Comparison of ENCODE assay signal across 25 cellular contexts in genomic region chr22:43077121-43077877, GRCh38. TPM values are rescaled to one million over a fixed set of nuclear protein-coding genes. Genes with fewer than 3 reads are reported as not detected.
DNase-seq lines count a peak whose midpoint lies in the region; ATAC-seq and TF ChIP-seq lines count a peak whose summit lies in the region.
"Had no signal": no experiment of that assay in that cellular context is flagged by ENCODE, and none has a peak within 500 bp of the region (broad histone marks: within the 10 kb centered on the region; RNA-seq: fewer than 3 reads in every experiment).

No MANE protein-coding gene starts in this region.

- no peak overlapping the region for H2AK5ac ChIP-seq in mesenchymal stem cell (ENCODE audit: low read length, severe bottlenecking)

- H2AFZ ChIP-seq in mesenchymal stem cell (ENCODE audit: low read depth, low read length) = no peak overlapping the region

- TF ChIP-seq POLR2A in esophagus squamous epithelium (IDR thresholded peaks at IDR 0.05) = no peak

- no peak overlapping the region for H2BK15ac ChIP-seq in mesenchymal stem cell (ENCODE audit: low read depth, poor library complexity, severe bottlenecking)

- H4K8ac ChIP-seq in mesenchymal stem cell (ENCODE audit: low read length) = peak overlapping the region; percentile 45

- no peak overlapping the region for H3K4me3 Mint-ChIP-seq in CD14-positive monocyte
- no peak overlapping the region for H3K4me3 Mint-ChIP-seq in naive thymus-derived CD8-positive, alpha-beta T cell
- H3K4me3 Mint-ChIP-seq: activated CD4-positive, alpha-beta memory T cell treated with anti-CD3 and anti-CD28 coated beads, Interleukin-2, amount 10 ng/mL, durations not matched to agents 7 days and 5 days; activated naive CD8-positive, alpha-beta T cell; activated T-cell treated with anti-CD3 and anti-CD28 coated beads, Interleukin-2, amount 50 U/mL, for 72 hours; IgD-negative memory B cell; naive B cell had no signal

- no peak overlapping the region for H3K14ac ChIP-seq in mesenchymal stem cell (ENCODE audit: low read length in 2 of 2)

- H3K9me3 Mint-ChIP-seq in CD14-positive monocyte = no peaks in the 10 kb centered on the region
- H3K9me3 Mint-ChIP-seq in naive thymus-derived CD8-positive, alpha-beta T cell = no peaks in the 10 kb centered on the region
- H3K9me3 Mint-ChIP-seq: activated CD4-positive, alpha-beta memory T cell treated with anti-CD3 and anti-CD28 coated beads, Interleukin-2, amount 10 ng/mL, durations not matched to agents 7 days and 5 days; activated T-cell treated with anti-CD3 and anti-CD28 coated beads, Interleukin-2, amount 50 U/mL, for 72 hours; IgD-negative memory B cell; naive B cell had no signal

- peak overlapping the region in 1 of 2 donors; percentile 33 for H3K27ac ChIP-seq in right atrium auricular region
- no peak overlapping the region for H3K27ac ChIP-seq in mesenchymal stem cell (ENCODE audit: low read length, poor library complexity, severe bottlenecking)
- no peak overlapping the region for H3K27ac ChIP-seq in esophagus squamous epithelium
- H3K27ac ChIP-seq: BLaER1 treated with 17β-estradiol and CSF1 and Interleukin-3, amounts not matched to agents 10 nM and 100 nM; brain microvascular endothelial cell; psoas muscle had no signal

- POLR2A ChIA-PET in naive thymus-derived CD8-positive, alpha-beta T cell (lab: Charles Lee) = no interaction called here
- POLR2A ChIA-PET in GM10248 (lab: Yijun Ruan, JAX) = no interaction called here

- peaks cover 0 to 2% (median 0%) of the 10 kb centered on the region in 3 donors for H3K27me3 Mint-ChIP-seq in CD14-positive monocyte (ENCODE audit: low read depth in 3 of 3)
- no peaks in the 10 kb centered on the region for H3K27me3 Mint-ChIP-seq in naive thymus-derived CD8-positive, alpha-beta T cell
- H3K27me3 Mint-ChIP-seq: activated CD4-positive, alpha-beta memory T cell treated with anti-CD3 and anti-CD28 coated beads, Interleukin-2, amount 10 ng/mL, durations not matched to agents 7 days and 5 days; activated naive CD8-positive, alpha-beta T cell; IgD-negative memory B cell; naive B cell had no signal

- DNase-seq in Right ventricle myocardium inferior (ENCODE audit: missing footprints) (no peak), right atrium auricular region (ENCODE audit: low spot score) (no peak), globus pallidus (ENCODE audit: low spot score) (peak; percentile 18), mesenchymal stem cell (no peak), CD14-positive monocyte (ENCODE audit: low spot score) (no peak), GM10248 (ENCODE audit: extremely low spot score) (no peak), esophagus squamous epithelium (lab: John Stamatoyannopoulos, UW) (no peak)
- DNase-seq in naive thymus-derived CD8-positive, alpha-beta T cell = no peak
- DNase-seq: activated CD4-positive, alpha-beta memory T cell treated with anti-CD3 and anti-CD28 coated beads, Interleukin-2, amount 10 ng/mL, durations not matched to agents 7 days and 5 days; activated T-cell treated with anti-CD3 and anti-CD28 coated beads, Interleukin-2, amount 50 U/mL, for 72 hours; brain microvascular endothelial cell; dermis blood vessel endothelial cell; DMS53; GOT3; MM.1S; naive B cell; NCI-H146; NCI-H345; psoas muscle; SHP77 treated with DMSO at 0.1 percent for 48 hours; stimulated activated CD4-positive, alpha-beta T cell treated with anti-CD3 and anti-CD28 coated beads, Interleukin-12 subunit alpha, Interleukin-12 subunit beta, amount 100 ng/mL, for 4 hours had no signal

- H3K36me3 ChIP-seq in right atrium auricular region = no peaks in the 10 kb centered on the region
- peaks cover 8 to 28% of the 10 kb centered on the region in 2 experiments for H3K36me3 ChIP-seq in mesenchymal stem cell (ENCODE audit: control insufficient read depth in 1 of 2, insufficient read depth in 2 of 2, low read depth in 1 of 2, low read length in 2 of 2)
- peaks cover 0 to 11% (median 0%) of the 10 kb centered on the region in 3 donors for H3K36me3 ChIP-seq in esophagus squamous epithelium
- H3K36me3 ChIP-seq: brain microvascular endothelial cell had no signal

- H3K27me3 ChIP-seq in right atrium auricular region (no peaks in the 10 kb centered on the region), mesenchymal stem cell (ENCODE audit: control insufficient read depth in 1 of 2, insufficient read depth in 1 of 2, low read length in 2 of 2) (no peaks in the 10 kb centered on the region), esophagus squamous epithelium (no peaks in the 10 kb centered on the region)
- H3K27me3 ChIP-seq: BLaER1 treated with 17β-estradiol and CSF1 and Interleukin-3, amounts not matched to agents 10 nM and 100 nM; brain microvascular endothelial cell had no signal

- H4K91ac ChIP-seq in mesenchymal stem cell (ENCODE audit: low read length) = peak overlapping the region; percentile 16

- peaks cover 2 to 13% of the 10 kb centered on the region in 2 donors for H3K36me3 Mint-ChIP-seq in CD14-positive monocyte
- H3K36me3 Mint-ChIP-seq in naive thymus-derived CD8-positive, alpha-beta T cell = peaks cover 0 to 11% (median 0%) of the 10 kb centered on the region in 3 donors
- H3K36me3 Mint-ChIP-seq: activated naive CD8-positive, alpha-beta T cell; naive B cell had no signal

- intact Hi-C loops in Right ventricle myocardium inferior (cut with DNase I) (no loop called here), CD14-positive monocyte (cut with micrococcal nuclease) (no loop called here), esophagus squamous epithelium (cut with DNase I) (no loop called here)

- TF ChIP-seq CTCF in right atrium auricular region (IDR thresholded peaks at IDR 0.05) (no peak), CD14-positive monocyte (IDR thresholded peaks at IDR 0.05) (no peak), GM10248 (IDR thresholded peaks at IDR 0.05; ENCODE audit: control extremely low read depth, extremely low read depth, low read depth, missing control alignments) (no peak), esophagus squamous epithelium (IDR thresholded peaks at IDR 0.05) (no peak)

- H3K79me1 ChIP-seq in mesenchymal stem cell (replicated peaks; ENCODE audit: low read length, poor library complexity, severe bottlenecking) = peaks cover 7% of the 10 kb centered on the region

- H3K27ac Mint-ChIP-seq in CD14-positive monocyte = no peak overlapping the region
- H3K27ac Mint-ChIP-seq in naive thymus-derived CD8-positive, alpha-beta T cell = peak overlapping the region in 2 of 10 donors; percentile 36 to 37
- H3K27ac Mint-ChIP-seq: activated CD4-positive, alpha-beta memory T cell treated with anti-CD3 and anti-CD28 coated beads, Interleukin-2, amount 10 ng/mL, durations not matched to agents 7 days and 5 days; activated naive CD8-positive, alpha-beta T cell; activated T-cell treated with anti-CD3 and anti-CD28 coated beads, Interleukin-2, amount 50 U/mL, for 72 hours; IgD-negative memory B cell; naive B cell had no signal

- H3K18ac ChIP-seq in mesenchymal stem cell (ENCODE audit: low read depth in 1 of 2, low read length in 2 of 2) = no peak overlapping the region

- no peak overlapping the region for H3K4me2 ChIP-seq in mesenchymal stem cell (ENCODE audit: low read length, poor library complexity, severe bottlenecking)
- H3K4me2 ChIP-seq: BLaER1 treated with 17β-estradiol and CSF1 and Interleukin-3, amounts not matched to agents 10 nM and 100 nM had no signal

- CTCF ChIA-PET in GM10248 (lab: Yijun Ruan, JAX) = interaction anchor here (1.1 to 1.2 kb wide), 2 partner anchors 9 to 10 kb away, joined by 3 read pairs; no protein-coding TSS in a partner anchor

- 90% methylated on average over 19 of the region's 20 CpGs for WGBS in mesenchymal stem cell
- 77 to 82% methylated on average over 9 to 13 of the region's 20 CpGs for WGBS in esophagus squamous epithelium, 2 donors

- H3K4me1 ChIP-seq in right atrium auricular region = no peaks in the 10 kb centered on the region
- H3K4me1 ChIP-seq in mesenchymal stem cell (ENCODE audit: control insufficient read depth, insufficient read depth, low read depth, low read length) = peaks cover 1% of the 10 kb centered on the region
- peaks cover 0 to 23% (median 5%) of the 10 kb centered on the region in 3 donors for H3K4me1 ChIP-seq in esophagus squamous epithelium
- H3K4me1 ChIP-seq: psoas muscle had no signal

- H3K4me3 ChIP-seq in right atrium auricular region (no peak overlapping the region), mesenchymal stem cell (ENCODE audit: insufficient read depth in 1 of 2, low read depth in 1 of 2, low read length in 2 of 2) (no peak overlapping the region), esophagus squamous epithelium (no peak overlapping the region)
- H3K4me3 ChIP-seq: BLaER1 treated with 17β-estradiol and CSF1 and Interleukin-3, amounts not matched to agents 10 nM and 100 nM; lung; psoas muscle had no signal

- H3K9ac ChIP-seq in mesenchymal stem cell (ENCODE audit: low read length) = no peak overlapping the region
- H3K9ac ChIP-seq: BLaER1 treated with 17β-estradiol and CSF1 and Interleukin-3, amounts not matched to agents 10 nM and 100 nM had no signal

- no peak overlapping the region for H2BK12ac ChIP-seq in mesenchymal stem cell (ENCODE audit: low read length in 2 of 2)

- peak; percentile 78 for ATAC-seq in Right ventricle myocardium inferior
- ATAC-seq in naive thymus-derived CD8-positive, alpha-beta T cell = no peak
- ATAC-seq: activated T-cell treated with anti-CD3 and anti-CD28 coated beads, Interleukin-2, amount 50 U/mL, for 72 hours; psoas muscle had no signal

- H2BK5ac ChIP-seq in mesenchymal stem cell (ENCODE audit: low read depth, low read length, poor library complexity, severe bottlenecking) = no peak overlapping the region

- no peak overlapping the region for H2BK120ac ChIP-seq in mesenchymal stem cell (ENCODE audit: low read depth, low read length)

- no peaks in the 10 kb centered on the region for H3K9me3 ChIP-seq in right atrium auricular region
- no peaks in the 10 kb centered on the region for H3K9me3 ChIP-seq in mesenchymal stem cell (ENCODE audit: control insufficient read depth, low read length)
- H3K9me3 ChIP-seq in esophagus squamous epithelium = no peaks in the 10 kb centered on the region
- H3K9me3 ChIP-seq: BLaER1 treated with 17β-estradiol and CSF1 and Interleukin-3, amounts not matched to agents 10 nM and 100 nM; psoas muscle had no signal

- peaks cover 4% of the 10 kb centered on the region for H3K4me1 Mint-ChIP-seq in CD14-positive monocyte
- peaks cover 0 to 5% (median 4%) of the 10 kb centered on the region in 4 donors for H3K4me1 Mint-ChIP-seq in naive thymus-derived CD8-positive, alpha-beta T cell
- H3K4me1 Mint-ChIP-seq: activated CD4-positive, alpha-beta memory T cell treated with anti-CD3 and anti-CD28 coated beads, Interleukin-2, amount 10 ng/mL, durations not matched to agents 7 days and 5 days had no signal

- no peak overlapping the region for H3K23ac ChIP-seq in mesenchymal stem cell (ENCODE audit: low read length in 2 of 2)

- H3K4ac ChIP-seq in mesenchymal stem cell (ENCODE audit: low read depth in 1 of 2, low read length in 2 of 2) = no peak overlapping the region

RNA-seq across cellular contexts. Expression of gene TTLL1, which starts 11.9 kb away (rescaled TPM):
- total RNA-seq in Right ventricle myocardium inferior (7.3 TPM), right atrium auricular region (1 to 10 TPM; 4.4 to 5.2 TPM), esophagus squamous epithelium (1 to 10 TPM; 1.8 to 7.2 (median 3.4) TPM)
- 12.6 TPM for polyA plus RNA-seq in mesenchymal stem cell (2013, experiment 1 of 2)
- 12.2 TPM for polyA plus RNA-seq in mesenchymal stem cell (2013, experiment 2 of 2)
- polyA plus RNA-seq in CD14-positive monocyte = 1 to 10 TPM; 5.6 to 6.0 TPM
- 1 to 10 TPM; 6.6 to 7.3 TPM for total RNA-seq in naive thymus-derived CD8-positive, alpha-beta T cell
- 10 to 100 TPM; 12.7 to 14.5 (median 12.8) TPM for polyA plus RNA-seq in naive thymus-derived CD8-positive, alpha-beta T cell

RNA-seq across cellular contexts. Expression of gene BIK, which starts 33.3 kb away (rescaled TPM):
- total RNA-seq in Right ventricle myocardium inferior = 0.43 TPM
- under 1 TPM in 1 of 2 donors, not detected in 1; 0.63 TPM for total RNA-seq in right atrium auricular region
- polyA plus RNA-seq in mesenchymal stem cell (2013, experiment 1 of 2) = 0.08 TPM
- 0.05 TPM for polyA plus RNA-seq in mesenchymal stem cell (2013, experiment 2 of 2)
- polyA plus RNA-seq in CD14-positive monocyte = 1 to 10 TPM; 3.1 TPM
- total RNA-seq in naive thymus-derived CD8-positive, alpha-beta T cell = 1 to 10 TPM; 2.6 TPM
- polyA plus RNA-seq in naive thymus-derived CD8-positive, alpha-beta T cell = 1 to 10 TPM; 2.8 to 6.1 (median 4.0) TPM
- total RNA-seq in esophagus squamous epithelium = 10 to 100 TPM in 3 of 4 donors, 1 to 10 TPM in 1; 6.1 to 15.6 (median 13.5) TPM
- total RNA-seq: psoas muscle had no signal
- polyA plus RNA-seq: psoas muscle had no signal
